Comparison of ENCODE assay signal across 8 cellular contexts in genomic region chr6:48869595-48869994, GRCh38.
"Had no signal": no experiment of that assay in that cellular context is flagged by ENCODE, and none has a peak within 500 bp of the region (broad histone marks: within the 10 kb centered on the region; RNA-seq: fewer than 3 reads in every experiment).

No MANE protein-coding gene starts in this region.

- DNase-seq: GDM1, GF-D8 had no signal

- FAIRE-seq: G401.6, GM12878, GM12891, GM12892, GM18507, GM19239 had no signal

- ATAC-seq: GM12878 had no signal

- H3K4me3 ChIP-seq: GM12878 had no signal
